In the genomic region with DNA sequence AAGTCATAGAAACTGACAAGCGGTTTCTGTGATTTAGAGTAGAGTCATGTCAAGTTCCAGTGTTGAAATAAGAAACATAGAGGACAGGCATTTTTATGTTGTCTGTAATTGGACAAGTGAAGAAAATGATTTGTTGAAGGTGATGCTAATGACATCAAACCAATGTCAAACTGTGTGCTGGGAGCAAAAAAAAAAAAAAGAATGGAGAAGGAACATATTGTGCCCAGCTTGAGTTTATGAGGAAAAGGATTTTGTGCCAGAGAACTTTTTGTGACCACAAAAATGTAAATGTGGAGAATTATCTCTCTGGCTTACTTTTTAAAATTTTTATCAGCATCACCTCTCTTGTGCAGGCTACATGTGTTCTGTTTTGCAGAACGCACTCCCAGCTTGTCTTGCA, we compare ENCODE assay signal across 18 cellular contexts.
DNase-seq lines count a peak whose midpoint lies in the region; ATAC-seq, FAIRE-seq and TF ChIP-seq lines count a peak whose summit lies in the region.
"Had no signal": no experiment of that assay in that cellular context is flagged by ENCODE, and none has a peak within 500 bp of the region (broad histone marks: within the 10 kb centered on the region; RNA-seq: fewer than 3 reads in every experiment).

No MANE protein-coding gene starts in this region.

- H4K5ac ChIP-seq in H9 (ENCODE audit: insufficient read length, low read depth, low read length), result no peak overlapping the region

- H3K27ac ChIP-seq in H9 (ENCODE audit: insufficient read length, low read depth, low read length) (no peak overlapping the region), astrocyte (ENCODE audit: low read depth, low read length) (no peak overlapping the region), endodermal cell (ENCODE audit: low read depth, low read length) (no peak overlapping the region), sigmoid colon (no peak overlapping the region), SJCRH30 (no peak overlapping the region)
- H3K27ac ChIP-seq: BLaER1 treated with 17β-estradiol and CSF1 and Interleukin-3, amounts not matched to agents 10 nM and 100 nM; HL-60 had no signal

- H2BK12ac ChIP-seq in H9 (ENCODE audit: insufficient read length, low read depth, low read length), result no peak overlapping the region

- TF ChIP-seq POLR2A in sigmoid colon (IDR thresholded peaks at IDR 0.05), result no peak

- no CpG with 5 or more reads among the region's 2 CpGs for WGBS in H9 (ENCODE audit: extremely low coverage, insufficient read length, low lambda C conversion rate)
- WGBS in endodermal cell (ENCODE audit: insufficient coverage in 1 of 2, insufficient read length in 1 of 2), 2 experiments, result 98 to 100% methylated on average over 1 to 2 of the region's 2 CpGs
- 88 to 90% methylated on average over 2 of the region's 2 CpGs for WGBS in sigmoid colon, 2 donors

- peaks cover 23 to 33% of the 10 kb centered on the region in 2 experiments for H3K4me1 Mint-ChIP-seq in H9
- no peaks in the 10 kb centered on the region for H3K4me1 Mint-ChIP-seq in astrocyte (ENCODE audit: low read depth, unreplicated experiment)
- peaks cover 50% of the 10 kb centered on the region for H3K4me1 Mint-ChIP-seq in endodermal cell
- H3K4me1 Mint-ChIP-seq: CD4-positive, CD25-positive, alpha-beta regulatory T cell had no signal

- H2AK5ac ChIP-seq in H9 (ENCODE audit: insufficient read length, low read length), result no peak overlapping the region

- no peaks in the 10 kb centered on the region for H3K9me3 ChIP-seq in H9 (ENCODE audit: control insufficient read depth, low read depth, low read length)
- no peaks in the 10 kb centered on the region for H3K9me3 ChIP-seq in astrocyte (ENCODE audit: insufficient read depth, low read depth, low read length)
- no peaks in the 10 kb centered on the region for H3K9me3 ChIP-seq in endodermal cell (ENCODE audit: control insufficient read depth, low read length)
- H3K9me3 ChIP-seq in sigmoid colon, result no peaks in the 10 kb centered on the region
- H3K9me3 ChIP-seq in SJCRH30 (replicated peaks), result no peaks in the 10 kb centered on the region
- H3K9me3 ChIP-seq: BLaER1 treated with 17β-estradiol and CSF1 and Interleukin-3, amounts not matched to agents 10 nM and 100 nM had no signal

- H3K36me3 Mint-ChIP-seq in H9 (ENCODE audit: insufficient read depth in 1 of 3, low read depth in 3 of 3), result no peaks in the 10 kb centered on the region
- H3K36me3 Mint-ChIP-seq in astrocyte (ENCODE audit: low read depth, unreplicated experiment), result no peaks in the 10 kb centered on the region
- no peaks in the 10 kb centered on the region for H3K36me3 Mint-ChIP-seq in endodermal cell (ENCODE audit: low read depth)
- H3K36me3 Mint-ChIP-seq: CD4-positive, CD25-positive, alpha-beta regulatory T cell had no signal

- peaks cover 8% of the 10 kb centered on the region; the same call in 1 of the 2 replicates for H3K4me1 ChIP-seq in H9 (ENCODE audit: insufficient read depth, low read length)
- H3K4me1 ChIP-seq in astrocyte (ENCODE audit: insufficient read depth, low read length), result no peaks in the 10 kb centered on the region
- peaks cover 19% of the 10 kb centered on the region for H3K4me1 ChIP-seq in endodermal cell (ENCODE audit: control insufficient read depth, insufficient read depth, low read length)
- H3K4me1 ChIP-seq in sigmoid colon, result no peaks in the 10 kb centered on the region
- no peaks in the 10 kb centered on the region for H3K4me1 ChIP-seq in SJCRH30
- H3K4me1 ChIP-seq: BLaER1 treated with 17β-estradiol and CSF1 and Interleukin-3, amounts not matched to agents 10 nM and 100 nM had no signal

- H3K4me3 ChIP-seq in astrocyte (ENCODE audit: insufficient read depth, low read depth, low read length) (no peak overlapping the region), endodermal cell (ENCODE audit: low read length) (no peak overlapping the region), sigmoid colon (no peak overlapping the region), SJCRH30 (no peak overlapping the region)
- H3K4me3 ChIP-seq: BLaER1 treated with 17β-estradiol and CSF1 and Interleukin-3, amounts not matched to agents 10 nM and 100 nM had no signal

- no peak overlapping the region for H2BK5ac ChIP-seq in H9 (ENCODE audit: insufficient read length, low read length)

- DNase-seq in H9 (no peak), astrocyte (ENCODE audit: low read depth) (peak; percentile 3), endodermal cell (no peak), sciatic nerve (ENCODE audit: low spot score) (no peak), sigmoid colon (no peak), HTR-8/SVneo (ENCODE audit: insufficient read length, low spot score) (no peak), kidney glomerular epithelial cell (lab: John Stamatoyannopoulos, UW) (no peak), SJCRH30 (no peak)
- DNase-seq: ACHN; Calu3; CD4-positive, CD25-positive, alpha-beta regulatory T cell; DMS153; DND-41; GDM1 had no signal

- H3K4ac ChIP-seq in H9 (ENCODE audit: low read depth, low read length), result no peak overlapping the region

- H3K4me2 ChIP-seq in H9 (ENCODE audit: insufficient read depth, insufficient read length, low read length), result no peak overlapping the region
- H3K4me2 ChIP-seq in astrocyte (ENCODE audit: low read length), result no peak overlapping the region
- H3K4me2 ChIP-seq: BLaER1 treated with 17β-estradiol and CSF1 and Interleukin-3, amounts not matched to agents 10 nM and 100 nM had no signal

- H2AFZ ChIP-seq in H9 (ENCODE audit: low read length) (no peak overlapping the region), astrocyte (ENCODE audit: low read depth, low read length) (no peak overlapping the region)

- FAIRE-seq in astrocyte (lab: Jason Lieb, UNC) (no peak), HTR-8/SVneo (lab: Jason Lieb, UNC) (no peak)
- FAIRE-seq: GM12892 had no signal

- H3K23ac ChIP-seq in H9 (ENCODE audit: insufficient read length, low read depth, low read length), result no peak overlapping the region

- H4K20me1 ChIP-seq in H9 (ENCODE audit: control insufficient read depth, insufficient read depth, insufficient read length) (no peaks in the 10 kb centered on the region), astrocyte (ENCODE audit: insufficient read depth, low read length) (no peaks in the 10 kb centered on the region)
- H4K20me1 ChIP-seq: BLaER1 treated with 17β-estradiol and CSF1 and Interleukin-3, amounts not matched to agents 10 nM and 100 nM had no signal

- H3K79me1 ChIP-seq in H9 (ENCODE audit: insufficient read depth, low read depth, low read length, poor library complexity, severe bottlenecking), result no peaks in the 10 kb centered on the region

- H3K27me3 Mint-ChIP-seq in H9 (ENCODE audit: low read depth), result no peaks in the 10 kb centered on the region
- H3K27me3 Mint-ChIP-seq in astrocyte (ENCODE audit: low read depth, unreplicated experiment), result no peaks in the 10 kb centered on the region
- H3K27me3 Mint-ChIP-seq in endodermal cell (ENCODE audit: insufficient read depth), result no peaks in the 10 kb centered on the region
- H3K27me3 Mint-ChIP-seq: CD4-positive, CD25-positive, alpha-beta regulatory T cell had no signal

- H3K18ac ChIP-seq in H9 (ENCODE audit: insufficient read length, low read depth, low read length), result no peak overlapping the region

- H4K8ac ChIP-seq in H9 (replicated peaks; ENCODE audit: insufficient read length, low read depth, low read length), result no peak overlapping the region

- H3K14ac ChIP-seq in H9 (ENCODE audit: insufficient read depth, low read length), result no peak overlapping the region

- H2BK120ac ChIP-seq in H9 (ENCODE audit: low read depth, low read length, poor library complexity, severe bottlenecking), result no peak overlapping the region

- no peaks in the 10 kb centered on the region for H3K27me3 ChIP-seq in H9 (ENCODE audit: insufficient read depth, low read length)
- no peaks in the 10 kb centered on the region for H3K27me3 ChIP-seq in astrocyte (ENCODE audit: insufficient read depth, low read length)
- no peaks in the 10 kb centered on the region for H3K27me3 ChIP-seq in endodermal cell (ENCODE audit: control insufficient read depth, insufficient read depth, low read length, poor library complexity, severe bottlenecking)
- H3K27me3 ChIP-seq in sigmoid colon, result no peaks in the 10 kb centered on the region
- H3K27me3 ChIP-seq in SJCRH30, result no peaks in the 10 kb centered on the region
- H3K27me3 ChIP-seq: BLaER1 treated with 17β-estradiol and CSF1 and Interleukin-3, amounts not matched to agents 10 nM and 100 nM had no signal

- H2BK20ac ChIP-seq in H9 (ENCODE audit: low read depth, low read length, poor library complexity, severe bottlenecking), result no peak overlapping the region

- intact Hi-C loops in sciatic nerve (cut with DNase I) (no loop called here), sigmoid colon (cut with DNase I) (no loop called here)

- TF ChIP-seq EP300 in sigmoid colon (IDR thresholded peaks at IDR 0.05), result no peak

- H3K27ac Mint-ChIP-seq in H9, result peak overlapping the region in 2 of 3 experiments; percentile 41 to 65; a peak in 1 of 7 replicates
- H3K27ac Mint-ChIP-seq in astrocyte (ENCODE audit: unreplicated experiment), result no peak overlapping the region
- no peak overlapping the region for H3K27ac Mint-ChIP-seq in endodermal cell
- H3K27ac Mint-ChIP-seq: CD4-positive, CD25-positive, alpha-beta regulatory T cell had no signal

- H3T11ph ChIP-seq in H9 (ENCODE audit: low read length), result no peak overlapping the region

- H3K4me3 Mint-ChIP-seq in H9, result no peak overlapping the region
- H3K4me3 Mint-ChIP-seq in astrocyte (ENCODE audit: unreplicated experiment), result no peak overlapping the region
- H3K4me3 Mint-ChIP-seq in endodermal cell, result peak overlapping the region; percentile 58
- H3K4me3 Mint-ChIP-seq: CD4-positive, CD25-positive, alpha-beta regulatory T cell had no signal

- H4K91ac ChIP-seq in H9 (ENCODE audit: insufficient read length, low read depth, low read length), result no peak overlapping the region

- no peaks in the 10 kb centered on the region for H3K9me3 Mint-ChIP-seq in H9
- H3K9me3 Mint-ChIP-seq in astrocyte (ENCODE audit: unreplicated experiment), result no peaks in the 10 kb centered on the region
- no peaks in the 10 kb centered on the region for H3K9me3 Mint-ChIP-seq in endodermal cell

- no peak overlapping the region for H2BK15ac ChIP-seq in H9 (ENCODE audit: low read depth, low read length)

- H3K36me3 ChIP-seq in astrocyte (ENCODE audit: insufficient read depth, low read length), result no peaks in the 10 kb centered on the region
- H3K36me3 ChIP-seq in endodermal cell (ENCODE audit: control insufficient read depth, insufficient read depth, low read length), result no peaks in the 10 kb centered on the region
- H3K36me3 ChIP-seq in sigmoid colon, result no peaks in the 10 kb centered on the region
- H3K36me3 ChIP-seq in SJCRH30, result no peaks in the 10 kb centered on the region
- H3K36me3 ChIP-seq: BLaER1 treated with 17β-estradiol and CSF1 and Interleukin-3, amounts not matched to agents 10 nM and 100 nM had no signal

- H3K56ac ChIP-seq in H9 (ENCODE audit: insufficient read length, low read depth, low read length), result no peak overlapping the region

- no peaks in the 10 kb centered on the region for H3K23me2 ChIP-seq in H9 (ENCODE audit: insufficient read length, low read depth, low read length, poor library complexity, severe bottlenecking)

- peak; percentile 22 for ATAC-seq in sciatic nerve
- ATAC-seq: HCT116 had no signal

- H3K9ac ChIP-seq in H9 (ENCODE audit: extremely low read depth, insufficient read length, low read length) (no peak overlapping the region), astrocyte (ENCODE audit: low read length) (no peak overlapping the region), endodermal cell (ENCODE audit: extremely low read depth, low read length, poor library complexity, severe bottlenecking) (no peak overlapping the region)
- H3K9ac ChIP-seq: BLaER1 treated with 17β-estradiol and CSF1 and Interleukin-3, amounts not matched to agents 10 nM and 100 nM had no signal

- TF ChIP-seq CTCF in H9 (conservative IDR thresholded peaks at IDR 0.05), result no peak
- no peak for TF ChIP-seq CTCF in astrocyte (IDR thresholded peaks at IDR 0.05; ENCODE audit: insufficient read depth, low read depth, low read length)
- TF ChIP-seq CTCF in endodermal cell (conservative IDR thresholded peaks at IDR 0.05), result no peak
- TF ChIP-seq CTCF in sigmoid colon (IDR thresholded peaks at IDR 0.05), result no peak

- H3K79me2 ChIP-seq in H9 (ENCODE audit: insufficient read depth, low read length), result no peaks in the 10 kb centered on the region
- no peaks in the 10 kb centered on the region for H3K79me2 ChIP-seq in astrocyte (ENCODE audit: insufficient read depth, low read length)

Comparison
In these comparisons a context has a peak if more than half of its experiments do, and no peak if none do; other contexts are left out.
1. H3K27ac Mint-ChIP-seq: peak in H9 (2 of 3); none in astrocyte (single experiment) and endodermal cell (single experiment).